Comparison of ENCODE assay signal across 8 cellular contexts in the genomic region with DNA sequence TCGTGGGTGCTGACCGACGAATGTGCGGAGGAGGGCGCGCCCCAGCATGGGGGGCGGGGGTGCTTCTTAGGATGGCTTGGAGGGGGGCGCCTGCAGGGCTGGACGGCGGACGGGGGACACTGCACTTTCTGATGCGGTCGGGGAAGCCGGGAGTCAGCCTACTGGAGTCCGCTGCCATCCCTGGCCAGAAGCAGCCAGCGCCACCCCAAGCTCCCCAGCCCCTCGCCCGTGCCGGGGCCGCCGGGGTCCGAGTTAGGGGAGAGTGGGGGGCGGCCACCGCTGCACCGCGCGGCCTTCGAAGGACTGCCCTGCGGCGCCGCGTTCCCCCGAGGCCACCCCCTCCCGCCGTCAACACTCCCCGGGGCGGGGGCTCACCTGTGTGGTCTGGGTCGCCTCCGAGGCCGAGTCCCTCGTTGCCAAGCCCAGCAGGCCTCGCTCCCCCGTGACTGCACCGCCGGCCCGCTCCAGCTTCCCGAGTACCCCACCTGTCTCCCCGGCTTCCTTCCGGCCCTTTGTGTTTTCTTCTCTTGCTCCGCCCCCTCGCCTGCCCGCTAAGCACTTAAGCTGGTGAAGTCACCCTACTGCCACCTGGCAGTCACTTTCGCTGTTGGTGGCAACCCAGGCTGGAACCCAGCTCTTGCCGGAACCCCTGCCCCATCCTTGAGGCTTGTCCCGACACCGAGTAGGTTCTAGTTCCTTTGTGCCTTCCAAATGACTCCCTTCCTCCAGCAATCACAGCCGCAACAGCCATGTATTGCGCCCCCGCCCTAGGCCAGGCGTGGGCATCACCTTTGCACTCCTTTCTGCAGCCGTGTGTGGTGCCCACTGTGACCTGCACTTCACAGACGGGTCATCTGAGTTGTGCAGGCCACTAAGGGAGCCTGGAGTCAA. TPM values are rescaled to one million over a fixed set of nuclear protein-coding genes. Genes with fewer than 3 reads are reported as not detected.
DNase-seq lines count a peak whose midpoint lies in the region; ATAC-seq, FAIRE-seq and TF ChIP-seq lines count a peak whose summit lies in the region.

A gene with protein sequence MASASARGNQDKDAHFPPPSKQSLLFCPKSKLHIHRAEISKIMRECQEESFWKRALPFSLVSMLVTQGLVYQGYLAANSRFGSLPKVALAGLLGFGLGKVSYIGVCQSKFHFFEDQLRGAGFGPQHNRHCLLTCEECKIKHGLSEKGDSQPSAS (minus strand): TSS at position 492 of the 891 bp plus-strand sequence. CDS start 2,225 bp downstream, outside the sequence.

- H3K36me3 Mint-ChIP-seq in activated CD8-positive, alpha-beta T cell treated with anti-CD3 and anti-CD28 coated beads, Interleukin-2, amount 10 ng/mL, durations not matched to agents 7 days and 5 days (ENCODE audit: low read depth) = peaks cover 21% of the 10 kb centered on the region

- ATAC-seq in GM19035 (IDR thresholded peaks at IDR 0.05; ENCODE audit: unreplicated experiment) = peak; percentile 96
- peak; percentile 92 for ATAC-seq in HG03342 (IDR thresholded peaks at IDR 0.05; ENCODE audit: unreplicated experiment)
- peak; percentile 96 for ATAC-seq in activated CD8-positive, alpha-beta T cell treated with anti-CD3 and anti-CD28 coated beads, Interleukin-2, amount 10 ng/mL, durations not matched to agents 7 days and 5 days

- H3K27ac Mint-ChIP-seq in activated CD8-positive, alpha-beta T cell treated with anti-CD3 and anti-CD28 coated beads, Interleukin-2, amount 10 ng/mL, durations not matched to agents 7 days and 5 days = peak within 1 kb of the TSS; percentile 85

- peaks cover 8% of the 10 kb centered on the region for H3K23me2 ChIP-seq in H1 (ENCODE audit: low read depth, low read length)

- H4K20me1 ChIP-seq in H1 (replicated peaks in 1 of 2; ENCODE audit: control insufficient read depth in 1 of 2, insufficient read depth in 2 of 2, low read length in 2 of 2) = peaks cover 0 to 1% of the 10 kb centered on the region in 2 experiments

- H3K27me3 ChIP-seq in H1 (replicated peaks in 1 of 4; ENCODE audit: control insufficient read depth in 3 of 4, extremely low read depth in 1 of 4, insufficient read depth in 3 of 4, low read length in 3 of 4) (no peaks in the 10 kb centered on the region), mucosa of stomach (ENCODE audit: control insufficient read depth, insufficient read depth, low read length) (no peaks in the 10 kb centered on the region)

- DNase-seq in AML-193 (lab: John Stamatoyannopoulos, UW) = peak; percentile 58 to 64
- peak; percentile 51 for DNase-seq in NCI-H446 treated with DMSO at 0.1 percent for 48 hours (lab: John Stamatoyannopoulos, UW)
- DNase-seq in activated CD8-positive, alpha-beta T cell treated with anti-CD3 and anti-CD28 coated beads, Interleukin-2, amount 10 ng/mL, durations not matched to agents 7 days and 5 days = peak; percentile 89
- DNase-seq in H1 (ENCODE audit: low read depth in 1 of 2, low spot score in 2 of 2) = peak; percentile 59 to 81
- DNase-seq in stimulated activated CD8-positive, alpha-beta memory T cell treated with anti-CD3 and anti-CD28 coated beads, Interleukin-7, amount 100 ng/mL, for 4 hours (ENCODE audit: low read depth in 2 of 2) = peak; percentile 72 to 77

- H3K4me1 Mint-ChIP-seq in activated CD8-positive, alpha-beta T cell treated with anti-CD3 and anti-CD28 coated beads, Interleukin-2, amount 10 ng/mL, durations not matched to agents 7 days and 5 days (ENCODE audit: low read depth) = peaks cover 36% of the 10 kb centered on the region

- CTCF ChIA-PET in activated CD8-positive, alpha-beta T cell treated with anti-CD3 and anti-CD28 coated beads, Interleukin-2, amount 10 ng/mL, durations not matched to agents 7 days and 5 days (lab: Charles Lee) = interaction anchor here (1.0 to 2.3 kb wide), 7 partner anchors 39 to 328 kb away, joined by 3 to 11 read pairs (median 4); no protein-coding TSS in a partner anchor
- CTCF ChIA-PET in H1 (lab: Charles Lee; ENCODE audit: partially characterized antibody) = interaction anchor here (0.7 to 1.6 kb wide), 5 partner anchors 9 to 119 kb away, joined by 3 to 9 read pairs (median 3); no protein-coding TSS in a partner anchor

- H3K23ac ChIP-seq in H1 (ENCODE audit: insufficient read length) = no peak within 1 kb of the TSS

- TF ChIP-seq RAD21 in H1 (IDR thresholded peaks at IDR 0.05 in 1 of 2, conservative IDR thresholded peaks at IDR 0.05 in 1 of 2; ENCODE audit: low read depth in 2 of 2, low read length in 2 of 2) = peak; percentile 10 to 29; a peak in 1 of 4 replicates

- no peaks in the 10 kb centered on the region for H3K9me3 Mint-ChIP-seq in activated CD8-positive, alpha-beta T cell treated with anti-CD3 and anti-CD28 coated beads, Interleukin-2, amount 10 ng/mL, durations not matched to agents 7 days and 5 days (ENCODE audit: insufficient read depth)

- FAIRE-seq in H1 (lab: Jason Lieb, UNC) = no peak

- H2AFZ ChIP-seq in H1 (ENCODE audit: low read length) = peak within 1 kb of the TSS; percentile 90

- 11% methylated on average over 44 of the region's 62 CpGs; no CpG with 5 or more reads in 1 of the 2 experiments for WGBS in H1 (ENCODE audit: extremely low coverage in 1 of 2, insufficient coverage in 1 of 2, insufficient read length in 1 of 2, insufficient replicate concordance in 2 of 2, low coverage in 1 of 2, low lambda C conversion rate in 2 of 2, missing lambda C conversion rate in 1 of 2), 2 experiments

- TF ChIP-seq EP300 in H1 (IDR thresholded peaks at IDR 0.05; ENCODE audit: borderline replicate concordance in 1 of 2, low read depth in 2 of 2, low read length in 2 of 2) = peak in 1 of 2 experiments; percentile 56; a peak in 1 of 3 replicates

- H3K79me2 ChIP-seq in H1 (ENCODE audit: control insufficient read depth in 1 of 2, insufficient read depth in 2 of 2, low read length in 2 of 2) = no peaks in the 10 kb centered on the region; a peak in 1 of 4 replicates

- H3K27me3 Mint-ChIP-seq in activated CD8-positive, alpha-beta T cell treated with anti-CD3 and anti-CD28 coated beads, Interleukin-2, amount 10 ng/mL, durations not matched to agents 7 days and 5 days (ENCODE audit: low read depth) = no peaks in the 10 kb centered on the region

- peak within 1 kb of the TSS; percentile 88 for H3K4me3 Mint-ChIP-seq in activated CD8-positive, alpha-beta T cell treated with anti-CD3 and anti-CD28 coated beads, Interleukin-2, amount 10 ng/mL, durations not matched to agents 7 days and 5 days

- peak within 1 kb of the TSS; percentile 68 to 93 for H3K4me2 ChIP-seq in H1 (ENCODE audit: insufficient read depth in 1 of 2, low read depth in 2 of 2, low read length in 2 of 2)

- 0 out of 2 replicates have a peak within 1 kb of the TSS, but pooled peaks have one; percentile 56 for H2BK20ac ChIP-seq in H1 (ENCODE audit: low read length)

- TF ChIP-seq POLR2A in H1 (IDR thresholded peaks at IDR 0.05; ENCODE audit: control extremely low read depth in 1 of 2, low read depth in 2 of 2, low read length in 2 of 2) = peak; percentile 73 to 82

- H3K36me3 ChIP-seq in H1 (ENCODE audit: control insufficient read depth in 2 of 4, insufficient read depth in 4 of 4, low read length in 3 of 4) (peaks cover 6 to 12% (median 8%) of the 10 kb centered on the region in 4 experiments; a peak in 7 of 8 replicates), mucosa of stomach (ENCODE audit: control insufficient read depth, insufficient read depth, low read length) (no peaks in the 10 kb centered on the region)

- H3K9me3 ChIP-seq in H1 (ENCODE audit: insufficient read depth in 2 of 2, low read depth in 1 of 2, low read length in 1 of 2) (no peaks in the 10 kb centered on the region), mucosa of stomach (ENCODE audit: control insufficient read depth, low read length) (no peaks in the 10 kb centered on the region)

- H2BK120ac ChIP-seq in H1 (replicated peaks; ENCODE audit: low read depth, low read length) = peak within 1 kb of the TSS; percentile 19

- H3K4ac ChIP-seq in H1 (replicated peaks; ENCODE audit: insufficient read length, low read depth, low read length) = no peak within 1 kb of the TSS

- H3K9ac ChIP-seq in H1 (replicated peaks in 1 of 4; ENCODE audit: extremely low read depth in 1 of 4, low read depth in 3 of 4, low read length in 3 of 4) = peak within 1 kb of the TSS; percentile 54 to 95 (median 56)
- H3K9ac ChIP-seq in mucosa of stomach (ENCODE audit: low read length) = peak within 1 kb of the TSS; percentile 78

- peak within 1 kb of the TSS; percentile 99; the same call in 1 of the 2 replicates for H2BK12ac ChIP-seq in H1 (ENCODE audit: low read depth, low read length)

- POLR2A ChIA-PET in activated CD8-positive, alpha-beta T cell treated with anti-CD3 and anti-CD28 coated beads, Interleukin-2, amount 10 ng/mL, durations not matched to agents 7 days and 5 days (lab: Charles Lee) = interaction anchor here (0.6 to 1.6 kb wide), 4 partner anchors 9 to 128 kb away, joined by 4 to 7 read pairs (median 6); no protein-coding TSS in a partner anchor
- POLR2A ChIA-PET in H1 (lab: Charles Lee; ENCODE audit: partially characterized antibody) = interaction anchor here (0.8 to 2.1 kb wide), 5 partner anchors 16 to 309 kb away, joined by 3 to 12 read pairs (median 4); partner anchors contain the start of gene OCIAD1

- no peaks in the 10 kb centered on the region; the same call in 1 of the 2 replicates for H3K79me1 ChIP-seq in H1 (ENCODE audit: low read depth, low read length)

- H3K4me3 ChIP-seq in H1 (ENCODE audit: extremely low read depth in 1 of 4, insufficient read depth in 2 of 4, low read depth in 3 of 4, low read length in 4 of 4) (peak within 1 kb of the TSS; percentile 56 to 83 (median 70)), mucosa of stomach (ENCODE audit: low read length) (peak within 1 kb of the TSS; percentile 33)

- no peak within 1 kb of the TSS for H2AK5ac ChIP-seq in H1 (ENCODE audit: low read depth, low read length)

- H4K91ac ChIP-seq in H1 (replicated peaks; ENCODE audit: insufficient read length, low read length) = peak within 1 kb of the TSS; percentile 70

- peak within 1 kb of the TSS; percentile 64; the same call in 1 of the 2 replicates for H3K27ac ChIP-seq in H1 (ENCODE audit: low read depth, low read length)

- H2BK15ac ChIP-seq in H1 (ENCODE audit: low read length) = peak within 1 kb of the TSS; percentile 1; the same call in 1 of the 2 replicates

- peak within 1 kb of the TSS; percentile 20 for H3K56ac ChIP-seq in H1 (replicated peaks; ENCODE audit: insufficient read length, low read depth, low read length)

- H4K5ac ChIP-seq in H1 (ENCODE audit: insufficient read length, low read depth, low read length) = no peak within 1 kb of the TSS

- H4K8ac ChIP-seq in H1 (ENCODE audit: extremely low read depth, insufficient read depth, low read length) = peak within 1 kb of the TSS; percentile 83

- peak within 1 kb of the TSS; percentile 65; the same call in 1 of the 2 replicates for H3K18ac ChIP-seq in H1 (ENCODE audit: extremely low read depth, low read length)

- peak in 2 of 3 experiments; percentile 15 to 24; a peak in 2 of 4 replicates for TF ChIP-seq CTCF in H1 (IDR thresholded peaks at IDR 0.05; ENCODE audit: control extremely low read depth in 1 of 3, insufficient read depth in 1 of 3, low read depth in 1 of 3, low read length in 3 of 3)

- H3K14ac ChIP-seq in H1 (ENCODE audit: insufficient read length) = no peak within 1 kb of the TSS

- peak within 1 kb of the TSS; percentile 89; the same call in 1 of the 2 replicates for H2BK5ac ChIP-seq in H1 (ENCODE audit: low read depth, low read length)

- H3K4me1 ChIP-seq in H1 (replicated peaks in 1 of 4; ENCODE audit: control insufficient read depth in 3 of 4, insufficient read depth in 4 of 4, low read length in 3 of 4) = peaks cover 0 to 9% (median 4%) of the 10 kb centered on the region in 4 experiments; a peak in 6 of 7 replicates
- peaks cover 43% of the 10 kb centered on the region for H3K4me1 ChIP-seq in mucosa of stomach (ENCODE audit: control insufficient read depth, insufficient read depth, low read length)

RNA-seq across cellular contexts. Expression of the gene that starts here (rescaled TPM):
- 10 to 100 TPM; 77.3 to 92.7 TPM for total RNA-seq in activated CD8-positive, alpha-beta T cell treated with anti-CD3 and anti-CD28 coated beads, Interleukin-2, amount 10 ng/mL, durations not matched to agents 7 days and 5 days
- total RNA-seq in H1 (2021; fragmentation: NEBNext Ultra II Directional; extraction: Animal tissue kit (Norgen Biotek cat#: 25700)) = 122 and 131 TPM in 2 replicates
- 68.9 and 105 TPM in 2 replicates for polyA plus RNA-seq in H1 (2011; rRNA removed)
- polyA plus RNA-seq in H1 (2011; cell fraction: cytosol; rRNA removed) = 94.9 TPM
- polyA plus RNA-seq in H1 (2011; cell fraction: nucleus; rRNA removed) = 60.6 TPM
- 125 to 197 TPM (median 150 TPM) in 4 replicates for polyA plus RNA-seq in H1 (2012, experiment 1 of 2)
- 126 TPM for polyA plus RNA-seq in H1 (2012, experiment 2 of 2)
- 175 TPM for polyA plus RNA-seq in H1 (2013, experiment 1 of 2)
- polyA plus RNA-seq in H1 (2013, experiment 2 of 2) = 170 TPM
- polyA minus RNA-seq in H1 (2011; rRNA and poly(A)+ RNA removed) = 32.3 and 37.1 TPM in 2 replicates
- polyA minus RNA-seq in H1 (2011; cell fraction: cytosol; rRNA and poly(A)+ RNA removed) = 21.1 TPM
- polyA minus RNA-seq in H1 (2011; cell fraction: nucleus; rRNA and poly(A)+ RNA removed) = 27.4 TPM

Comparison
In these comparisons a context has a peak if more than half of its experiments do, and no peak if none do; other contexts are left out.
1. Peak in every context shown above with its lines: DNase-seq, ATAC-seq, H3K4me3 ChIP-seq and H3K27ac ChIP-seq.